ENCODE assay signal across 15 cellular contexts in genomic region chrX:149491812-149492211, GRCh38. TPM values are rescaled to one million over a fixed set of nuclear protein-coding genes. Genes with fewer than 3 reads are reported as not detected.
DNase-seq lines count a peak whose midpoint lies in the region; ATAC-seq and TF ChIP-seq lines count a peak whose summit lies in the region.
"Had no signal": no experiment of that assay in that cellular context is flagged by ENCODE, and none has a peak within 500 bp of the region (broad histone marks: within the 10 kb centered on the region; RNA-seq: fewer than 3 reads in every experiment).

No MANE protein-coding gene starts in this region.

- H3K36me3 ChIP-seq in colonic mucosa (no peaks in the 10 kb centered on the region), mucosa of stomach (ENCODE audit: control insufficient read depth, insufficient read depth, low read length) (peaks cover 10% of the 10 kb centered on the region)

- no peak overlapping the region for H3K27ac ChIP-seq in colonic mucosa
- H3K27ac ChIP-seq: 22Rv1, BLaER1 had no signal

- H3K4me3 ChIP-seq in colonic mucosa (no peak overlapping the region), mucosa of stomach (ENCODE audit: low read length) (peak overlapping the region; percentile 8)
- H3K4me3 ChIP-seq: BLaER1, HAP-1 had no signal

- no peak for ATAC-seq in HG03139 (IDR thresholded peaks at IDR 0.05; ENCODE audit: unreplicated experiment)
- ATAC-seq: PC-3 had no signal

- no peaks in the 10 kb centered on the region for H3K27me3 ChIP-seq in colonic mucosa
- H3K27me3 ChIP-seq in mucosa of stomach (ENCODE audit: control insufficient read depth, insufficient read depth, low read length): no peaks in the 10 kb centered on the region
- H3K27me3 ChIP-seq: BLaER1 had no signal

- H3K9me3 ChIP-seq in colonic mucosa: no peaks in the 10 kb centered on the region
- H3K9me3 ChIP-seq in mucosa of stomach (ENCODE audit: control insufficient read depth, low read length): no peaks in the 10 kb centered on the region
- H3K9me3 ChIP-seq: BLaER1, HAP-1 had no signal

- H3K4me1 ChIP-seq in colonic mucosa: no peaks in the 10 kb centered on the region
- peaks cover 41% of the 10 kb centered on the region for H3K4me1 ChIP-seq in mucosa of stomach (ENCODE audit: control insufficient read depth, insufficient read depth, low read length)
- H3K4me1 ChIP-seq: HAP-1 had no signal

- DNase-seq in NCI-H1105 treated with DMSO at 0.1 percent for 48 hours (lab: John Stamatoyannopoulos, UW): peak; percentile 27
- DNase-seq in NCI-H1105 (lab: John Stamatoyannopoulos, UW): no peak
- peak; percentile 86 for DNase-seq in HT-29 (ENCODE audit: low spot score)
- peak; percentile 59 for DNase-seq in colonic mucosa
- DNase-seq in activated CD4-positive, alpha-beta T cell treated with anti-CD3 and anti-CD28 coated beads, Interleukin-2, amount 50 U/mL, for 4 hours: no peak
- DNase-seq in NCI-H1092 treated with DMSO at 0.1 percent for 48 hours (lab: John Stamatoyannopoulos, UW): no peak
- DNase-seq: NCI-H2107, NCI-H748 treated with DMSO at 0.1 percent for 48 hours, PC-3 had no signal

- H3K9ac ChIP-seq in colonic mucosa (ENCODE audit: low read depth in 2 of 2, low read length in 2 of 2) (no peak overlapping the region), mucosa of stomach (ENCODE audit: low read length) (no peak overlapping the region)
- H3K9ac ChIP-seq: BLaER1 had no signal

- intact Hi-C loops in colonic mucosa (cut with DNase I): no loop called here

- no peak for TF ChIP-seq CTCF in colonic mucosa (IDR thresholded peaks at IDR 0.05)

RNA-seq across cellular contexts. Expression of gene IDS, which starts 13.3 kb away (rescaled TPM):
- total RNA-seq in HT-29 (2014; rRNA removed; shearing (Covaris generic)): 51.1 and 53.2 TPM in 2 replicates
- 10 to 100 TPM; 23.9 to 32.5 TPM for total RNA-seq in colonic mucosa

RNA-seq across cellular contexts. Expression of gene EOLA1, which starts 49.0 kb away (rescaled TPM):
- 24.7 and 28.1 TPM in 2 replicates for total RNA-seq in HT-29 (2014; rRNA removed; shearing (Covaris generic))
- total RNA-seq in colonic mucosa: 10 to 100 TPM; 27.1 to 30.9 TPM

RNA-seq across cellular contexts. Expression of gene HSFX3, which starts 57.9 kb away (rescaled TPM):
- total RNA-seq in HT-29 (2014; rRNA removed; shearing (Covaris generic)): not detected in 2 replicates
- not detected for total RNA-seq in colonic mucosa
- total RNA-seq: HT1080, PC-3 had no signal

Comparison
In these comparisons a context has a peak if more than half of its experiments do, and no peak if none do; other contexts are left out.
1. DNase-seq: peak in NCI-H1105 treated with DMSO at 0.1 percent for 48 hours (single experiment), HT-29 (single experiment) and colonic mucosa (single experiment); none in NCI-H1105 (single experiment), activated CD4-positive, alpha-beta T cell treated with anti-CD3 and anti-CD28 coated beads, Interleukin-2, amount 50 U/mL, for 4 hours (0 of 2) and NCI-H1092 treated with DMSO at 0.1 percent for 48 hours (single experiment).